In genomic region chr19:45883586-45883880, GRCh38 we compare ENCODE assay signal across 8 cellular contexts. TPM values are rescaled to one million over a fixed set of nuclear protein-coding genes. Genes with fewer than 3 reads are reported as not detected.
DNase-seq lines count a peak whose midpoint lies in the region; ATAC-seq, FAIRE-seq and TF ChIP-seq lines count a peak whose summit lies in the region.

No MANE protein-coding gene starts in this region.

- peaks cover 24% of the 10 kb centered on the region for H3K4me1 ChIP-seq in astrocyte (ENCODE audit: insufficient read depth, low read length)
- H3K4me1 ChIP-seq in mucosa of stomach (ENCODE audit: control insufficient read depth, insufficient read depth, low read length) = peaks cover 59% of the 10 kb centered on the region

- no peak for DNase-seq in AG10803 (ENCODE audit: low read depth)
- DNase-seq in astrocyte (ENCODE audit: low read depth) = no peak
- no peak for DNase-seq in RPMI8226
- DNase-seq in D721Med (ENCODE audit: insufficient read length, low spot score) = no peak
- DNase-seq in NCI-H187 treated with DMSO at 0.1 percent for 48 hours (lab: John Stamatoyannopoulos, UW) = no peak

- H3K4me3 ChIP-seq in AG10803 (ENCODE audit: low read length) (peak overlapping the region; percentile 33), astrocyte (ENCODE audit: insufficient read depth, low read depth, low read length) (no peak overlapping the region), mucosa of stomach (ENCODE audit: low read length) (peak overlapping the region; percentile 16)

- ATAC-seq in GM18867 (IDR thresholded peaks at IDR 0.05; ENCODE audit: unreplicated experiment) = no peak

- H3K9me3 ChIP-seq in astrocyte (ENCODE audit: insufficient read depth, low read depth, low read length) (no peaks in the 10 kb centered on the region), mucosa of stomach (ENCODE audit: control insufficient read depth, low read length) (no peaks in the 10 kb centered on the region)

- H3K27ac Mint-ChIP-seq in IgD-negative memory B cell (peak overlapping the region in 2 of 3 donors; percentile 68 to 77), astrocyte (ENCODE audit: unreplicated experiment) (no peak overlapping the region)

- H3K27me3 ChIP-seq in astrocyte (ENCODE audit: insufficient read depth, low read length) = no peaks in the 10 kb centered on the region
- no peaks in the 10 kb centered on the region for H3K27me3 ChIP-seq in mucosa of stomach (ENCODE audit: control insufficient read depth, insufficient read depth, low read length)

- H3K36me3 Mint-ChIP-seq in IgD-negative memory B cell (peaks cover 7% of the 10 kb centered on the region), astrocyte (ENCODE audit: low read depth, unreplicated experiment) (peaks cover 2% of the 10 kb centered on the region)

- peaks cover 33% of the 10 kb centered on the region for H4K20me1 ChIP-seq in astrocyte (ENCODE audit: insufficient read depth, low read length)

- TF ChIP-seq CTCF in AG10803 (conservative IDR thresholded peaks at IDR 0.05; ENCODE audit: low read length) (no peak), astrocyte (IDR thresholded peaks at IDR 0.05; ENCODE audit: insufficient read depth, low read depth, low read length) (no peak), D721Med (IDR thresholded peaks at IDR 0.05; ENCODE audit: insufficient read depth, missing control alignments) (no peak)

- peaks cover 14% of the 10 kb centered on the region for H3K27me3 Mint-ChIP-seq in IgD-negative memory B cell
- peaks cover 2% of the 10 kb centered on the region for H3K27me3 Mint-ChIP-seq in astrocyte (ENCODE audit: low read depth, unreplicated experiment)

- H3K79me2 ChIP-seq in astrocyte (ENCODE audit: insufficient read depth, low read length) = peaks cover 24% of the 10 kb centered on the region

- H3K9me3 Mint-ChIP-seq in IgD-negative memory B cell (no peaks in the 10 kb centered on the region), astrocyte (ENCODE audit: unreplicated experiment) (no peaks in the 10 kb centered on the region)

- FAIRE-seq in astrocyte (lab: Jason Lieb, UNC) (no peak), D721Med (lab: Jason Lieb, UNC) (no peak)

- H3K4me3 Mint-ChIP-seq in IgD-negative memory B cell (peak overlapping the region; percentile 76 to 97 (median 85)), astrocyte (ENCODE audit: unreplicated experiment) (peak overlapping the region; percentile 78)

- peak overlapping the region; percentile 81 for H3K4me2 ChIP-seq in astrocyte (ENCODE audit: low read length)

- H3K4me1 Mint-ChIP-seq in IgD-negative memory B cell (peaks cover 9 to 21% (median 15%) of the 10 kb centered on the region in 3 donors), astrocyte (ENCODE audit: low read depth, unreplicated experiment) (peaks cover 15% of the 10 kb centered on the region)

- H3K27ac ChIP-seq in astrocyte (ENCODE audit: low read depth, low read length) = no peak overlapping the region

- no peak overlapping the region for H3K9ac ChIP-seq in astrocyte (ENCODE audit: low read length)
- peak overlapping the region; percentile 63 for H3K9ac ChIP-seq in mucosa of stomach (ENCODE audit: low read length)

- H3K36me3 ChIP-seq in astrocyte (ENCODE audit: insufficient read depth, low read length) (no peaks in the 10 kb centered on the region), mucosa of stomach (ENCODE audit: control insufficient read depth, insufficient read depth, low read length) (no peaks in the 10 kb centered on the region)

- no peak overlapping the region for H2AFZ ChIP-seq in astrocyte (ENCODE audit: low read depth, low read length)

RNA-seq across cellular contexts. Expression of gene IRF2BP1, which starts 2.4 kb away (rescaled TPM):
- polyA plus RNA-seq in IgD-negative memory B cell = 10.0 TPM
- 18.8 and 22.9 TPM in 2 replicates for total RNA-seq in astrocyte

RNA-seq across cellular contexts. Expression of gene MYPOP, which starts 18.9 kb away (rescaled TPM):
- polyA plus RNA-seq in IgD-negative memory B cell = 0.70 TPM
- 11.0 and 11.7 TPM in 2 replicates for total RNA-seq in astrocyte

RNA-seq across cellular contexts. Expression of gene FOXA3, which starts 19.4 kb away (rescaled TPM):
- not detected for polyA plus RNA-seq in IgD-negative memory B cell
- 0.58 and 0.59 TPM in 2 replicates for total RNA-seq in astrocyte

RNA-seq across cellular contexts. Expression of gene SYMPK, which starts 20.6 kb away (rescaled TPM):
- 26.8 TPM for polyA plus RNA-seq in IgD-negative memory B cell
- total RNA-seq in astrocyte = 70.0 and 73.5 TPM in 2 replicates

RNA-seq across cellular contexts. Expression of gene NANOS2, which starts 31.0 kb away (rescaled TPM):
- not detected for polyA plus RNA-seq in IgD-negative memory B cell
- total RNA-seq in astrocyte = not detected in 2 replicates
